ENCODE assay signal across 8 cellular contexts in the genomic region with DNA sequence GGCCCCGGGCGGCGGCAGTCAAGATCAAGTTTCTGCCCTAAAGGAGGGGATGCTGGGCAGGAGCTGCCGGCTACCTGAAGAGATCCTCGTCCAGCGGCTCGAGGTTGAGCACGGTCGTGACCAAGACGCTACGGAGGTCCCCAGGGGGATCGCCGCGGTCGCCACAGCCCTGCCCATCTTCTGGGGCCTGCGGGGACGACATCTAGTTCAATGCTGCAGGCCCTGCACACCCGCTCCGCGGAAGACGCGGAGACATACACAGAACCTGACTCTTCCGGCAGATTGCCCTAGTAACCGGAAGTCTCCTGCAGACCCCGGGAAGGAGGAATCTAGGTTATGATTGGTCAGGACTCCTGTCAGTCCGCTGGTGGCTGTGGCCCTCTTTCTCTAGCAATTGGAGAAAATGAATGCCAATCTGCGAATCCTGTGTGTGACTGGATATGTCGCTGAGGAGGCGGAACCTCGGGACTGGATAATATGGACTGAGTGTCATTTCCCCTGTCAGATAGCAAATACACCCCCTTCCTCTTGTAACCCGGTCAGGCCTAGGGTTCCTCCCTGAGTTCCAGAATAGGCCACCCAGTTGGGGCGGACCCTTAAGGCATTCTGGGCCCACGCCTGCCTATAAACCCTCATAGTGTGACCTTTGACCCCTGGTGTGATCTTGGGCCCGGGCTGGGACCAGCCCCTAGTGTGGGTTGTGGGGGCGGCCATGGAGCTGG. TPM values are rescaled to one million over a fixed set of nuclear protein-coding genes. Genes with fewer than 3 reads are reported as not detected.
DNase-seq lines count a peak whose midpoint lies in the region; ATAC-seq and TF ChIP-seq lines count a peak whose summit lies in the region.

TSS of gene ACOT8 (minus strand) at position 279 of the 722 bp plus-strand sequence. CDS start at position 202, 77 bp downstream.
TSS of gene ZSWIM3 (plus strand) at position 501 of the 722 bp plus-strand sequence. CDS start at position 713, 212 bp downstream.

- 6% methylated on average over 3 of the region's 35 CpGs for WGBS in esophagus muscularis mucosa

- H3K9me3 ChIP-seq in esophagus muscularis mucosa = no peaks in the 10 kb centered on the region
- H3K9me3 ChIP-seq in muscle layer of colon (ENCODE audit: low read length) = no peaks in the 10 kb centered on the region

- peaks cover 6 to 28% (median 13%) of the 10 kb centered on the region in 4 donors for H3K36me3 ChIP-seq in esophagus muscularis mucosa
- H3K36me3 ChIP-seq in muscle layer of colon (ENCODE audit: insufficient read depth, low read length) = peaks cover 20% of the 10 kb centered on the region

- H3K4me1 ChIP-seq in esophagus muscularis mucosa = peaks cover 29 to 62% (median 44%) of the 10 kb centered on the region in 4 donors
- peaks cover 18% of the 10 kb centered on the region for H3K4me1 ChIP-seq in muscle layer of colon (ENCODE audit: insufficient read depth, low read length)

- peak; percentile 34; the same call in 1 of the 2 replicates for TF ChIP-seq EP300 in Ishikawa (IDR thresholded peaks at IDR 0.05; ENCODE audit: borderline replicate concordance)
- TF ChIP-seq EP300 in esophagus muscularis mucosa (IDR thresholded peaks at IDR 0.05) = no peak

- peak; percentile 100 for DNase-seq in DMS53 (lab: John Stamatoyannopoulos, UW)
- peak; percentile 98 for DNase-seq in OCI-M2 (lab: John Stamatoyannopoulos, UW; ENCODE audit: unreplicated experiment)
- peak; percentile 78 for DNase-seq in activated T-cell treated with anti-CD3 and anti-CD28 coated beads, Interleukin-2, amount 50 U/mL, for 1 hour
- peak; percentile 99 for DNase-seq in esophagus muscularis mucosa (ENCODE audit: extremely low spot score)
- peak; percentile 74 to 79 for DNase-seq in stimulated activated CD8-positive, alpha-beta memory T cell treated with anti-CD3 and anti-CD28 coated beads, Interleukin-7, amount 100 ng/mL, for 1 hour (ENCODE audit: low read depth in 2 of 2)

- no peak for TF ChIP-seq POLR2A in esophagus muscularis mucosa (IDR thresholded peaks at IDR 0.05; ENCODE audit: low read depth)

- peak within 1 kb of the TSS; percentile 71 for H3K9ac ChIP-seq in muscle layer of colon (ENCODE audit: low read length)

- H3K27ac ChIP-seq in esophagus muscularis mucosa (replicated peaks in 1 of 4) (peak within 1 kb of the TSS; percentile 78 to 87 (median 80)), muscle layer of colon (ENCODE audit: low read depth, low read length) (peak within 1 kb of the TSS; percentile 80)

- TF ChIP-seq CTCF in esophagus muscularis mucosa (IDR thresholded peaks at IDR 0.05) = peak in 1 of 3 experiments; percentile 31

- ATAC-seq in GM21619 (IDR thresholded peaks at IDR 0.05; ENCODE audit: unreplicated experiment) = peak; percentile 93

- no peaks in the 10 kb centered on the region for H3K27me3 ChIP-seq in esophagus muscularis mucosa
- no peaks in the 10 kb centered on the region for H3K27me3 ChIP-seq in muscle layer of colon (ENCODE audit: control insufficient read depth in 1 of 2, insufficient read depth in 2 of 2, low read length in 2 of 2)

- TF ChIP-seq RAD21 in Ishikawa (IDR thresholded peaks at IDR 0.05; ENCODE audit: low read depth) = no peak

- H3K4me3 ChIP-seq in esophagus muscularis mucosa (peak within 1 kb of the TSS; percentile 84 to 91 (median 90)), muscle layer of colon (ENCODE audit: low read depth in 1 of 2, low read length in 2 of 2) (peak within 1 kb of the TSS; percentile 78 to 92)

- intact Hi-C loops in esophagus muscularis mucosa (cut with DNase I) = no loop called here

TF ChIP-seq in Ishikawa, 13 proteins besides CTCF, POLR2A, EP300 and RAD21:
- TF ChIP-seq EGR1 (IDR thresholded peaks at IDR 0.05) = 0 out of 2 replicates have a peak, but pooled peaks have one; percentile 25
- no peak for TF ChIP-seq REST (IDR thresholded peaks at IDR 0.05; ENCODE audit: low read depth)
- TF ChIP-seq YY1 (IDR thresholded peaks at IDR 0.05; ENCODE audit: low read depth) = peak; percentile 41; the same call in 1 of the 2 replicates
- peak; percentile 56; the same call in 1 of the 2 replicates for TF ChIP-seq CREB1 (IDR thresholded peaks at IDR 0.05; ENCODE audit: low read depth)
- TF ChIP-seq TAF1 (IDR thresholded peaks at IDR 0.05; ENCODE audit: low read depth) = peak; percentile 91
- no peak for TF ChIP-seq TCF12 (IDR thresholded peaks at IDR 0.05; ENCODE audit: low read depth)
- TF ChIP-seq, protein P1, sequence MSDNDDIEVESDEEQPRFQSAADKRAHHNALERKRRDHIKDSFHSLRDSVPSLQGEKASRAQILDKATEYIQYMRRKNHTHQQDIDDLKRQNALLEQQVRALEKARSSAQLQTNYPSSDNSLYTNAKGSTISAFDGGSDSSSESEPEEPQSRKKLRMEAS (IDR thresholded peaks at IDR 0.05) = peak; percentile 60
TF ChIP-seq in Ishikawa: peak in this region for 5.

RNA-seq across cellular contexts. Expression of gene ACOT8, which starts in this region (rescaled TPM):
- 10 to 100 TPM; 30.0 to 41.9 (median 33.7) TPM for total RNA-seq in esophagus muscularis mucosa

RNA-seq across cellular contexts. Expression of gene ZSWIM3, which starts in this region (rescaled TPM):
- 1 to 10 TPM; 2.1 to 5.4 (median 4.0) TPM for total RNA-seq in esophagus muscularis mucosa

Comparison
In these comparisons a context has a peak if more than half of its experiments do, and no peak if none do; other contexts are left out.
1. Peak in every context shown above with its lines: DNase-seq, ATAC-seq, H3K4me3 ChIP-seq and H3K27ac ChIP-seq.